Comparison of ENCODE assay signal across 9 cellular contexts in genomic region chr19:2253106-2254051, GRCh38. TPM values are rescaled to one million over a fixed set of nuclear protein-coding genes. Genes with fewer than 3 reads are reported as not detected.
DNase-seq lines count a peak whose midpoint lies in the region; ATAC-seq and TF ChIP-seq lines count a peak whose summit lies in the region.
"Had no signal": no experiment of that assay in that cellular context is flagged by ENCODE, and none has a peak within 500 bp of the region (broad histone marks: within the 10 kb centered on the region; RNA-seq: fewer than 3 reads in every experiment).

No MANE protein-coding gene starts in this region.

- H3K9me3 Mint-ChIP-seq in MCF 10A (ENCODE audit: unreplicated experiment), result no peaks in the 10 kb centered on the region

- TF ChIP-seq CTCF in breast epithelium (IDR thresholded peaks at IDR 0.05), result no peak
- no peak for TF ChIP-seq CTCF in MCF 10A (IDR thresholded peaks at IDR 0.05; ENCODE audit: unreplicated experiment)
- TF ChIP-seq CTCF in fibroblast of villous mesenchyme (IDR thresholded peaks at IDR 0.05; ENCODE audit: insufficient read depth, low read depth, low read length), result peak; percentile 32
- no peak for TF ChIP-seq CTCF in suprapubic skin (IDR thresholded peaks at IDR 0.05)

- H3K36me3 ChIP-seq in breast epithelium (no peaks in the 10 kb centered on the region), suprapubic skin (peaks cover 9% of the 10 kb centered on the region)

- H3K27ac ChIP-seq in breast epithelium, result no peak overlapping the region
- no peak overlapping the region for H3K27ac ChIP-seq in suprapubic skin

- no peaks in the 10 kb centered on the region for H3K9me3 ChIP-seq in breast epithelium
- H3K9me3 ChIP-seq in suprapubic skin, result no peaks in the 10 kb centered on the region

- H3K27ac Mint-ChIP-seq in MCF 10A (ENCODE audit: low read depth, unreplicated experiment), result no peak overlapping the region

- CTCF ChIA-PET in MCF 10A (lab: Yijun Ruan, JAX), result no interaction called here

- H3K36me3 Mint-ChIP-seq in MCF 10A (ENCODE audit: insufficient read depth, unreplicated experiment), result peaks cover 21% of the 10 kb centered on the region

- peak overlapping the region in 2 of 3 donors; percentile 11 to 59 for H3K4me3 ChIP-seq in breast epithelium
- no peak overlapping the region for H3K4me3 ChIP-seq in fibroblast of villous mesenchyme (ENCODE audit: low read depth, low read length)
- peak overlapping the region; percentile 37 for H3K4me3 ChIP-seq in suprapubic skin

- POLR2A ChIA-PET in MCF 10A (lab: Yijun Ruan, JAX), result no interaction called here

- H3K4me1 ChIP-seq in breast epithelium (peaks cover 6 to 13% of the 10 kb centered on the region in 2 donors), suprapubic skin (peaks cover 44% of the 10 kb centered on the region)

- no peak for ATAC-seq in HG03457 (IDR thresholded peaks at IDR 0.05; ENCODE audit: unreplicated experiment)
- no peak for ATAC-seq in GM19455 (IDR thresholded peaks at IDR 0.05; ENCODE audit: unreplicated experiment)
- ATAC-seq in GM19035 (IDR thresholded peaks at IDR 0.05; ENCODE audit: unreplicated experiment), result no peak
- ATAC-seq: Panc1 had no signal

- H3K4me3 Mint-ChIP-seq in MCF 10A (ENCODE audit: unreplicated experiment), result no peak overlapping the region

- no peaks in the 10 kb centered on the region for H3K4me1 Mint-ChIP-seq in MCF 10A (ENCODE audit: insufficient read depth, unreplicated experiment)

- H3K27me3 Mint-ChIP-seq in MCF 10A (ENCODE audit: insufficient read depth, unreplicated experiment), result no peaks in the 10 kb centered on the region

- no TSS peak for BruUV-seq in MCF 10A (replicated peaks; lab: Mats Ljungman, UMichigan)

- TF ChIP-seq EP300 in suprapubic skin (IDR thresholded peaks at IDR 0.05), result no peak

- peaks cover 25 to 48% of the 10 kb centered on the region in 2 donors for H3K27me3 ChIP-seq in breast epithelium
- peaks cover 51% of the 10 kb centered on the region for H3K27me3 ChIP-seq in suprapubic skin

- no peak for TF ChIP-seq POLR2A in breast epithelium (IDR thresholded peaks at IDR 0.05)
- no peak for TF ChIP-seq POLR2A in suprapubic skin (IDR thresholded peaks at IDR 0.05)

- no peak for DNase-seq in breast epithelium (ENCODE audit: low spot score in 2 of 2)
- no peak for DNase-seq in MCF 10A (ENCODE audit: unreplicated experiment)
- peak; percentile 44 for DNase-seq in activated CD4-positive, alpha-beta T cell treated with anti-CD3 and anti-CD28 coated beads for 48 hours
- DNase-seq in fibroblast of villous mesenchyme (ENCODE audit: low read depth), result no peak
- DNase-seq in suprapubic skin (ENCODE audit: low spot score in 2 of 2), result no peak

- intact Hi-C loops in breast epithelium (cut with DNase I; ENCODE audit: low total_unique reads) (no loop called here), MCF 10A (cut with micrococcal nuclease) (no loop called here)

- WGBS in suprapubic skin, result 38% methylated on average over 4 of the region's 76 CpGs

RNA-seq across cellular contexts. Expression of gene JSRP1, which starts 2.8 kb away (rescaled TPM):
- total RNA-seq in breast epithelium (1 to 10 TPM in 2 of 3 donors, not detected in 1; 1.0 to 2.3 TPM), MCF 10A (2022) (0.37 and 0.49 TPM in 2 replicates), fibroblast of villous mesenchyme (0.43 TPM in 1 of 2 replicates, not detected in the other), suprapubic skin (not detected)

RNA-seq across cellular contexts. Expression of gene AMH, which starts 4.3 kb away (rescaled TPM):
- total RNA-seq in breast epithelium, result 1 to 10 TPM in 2 of 3 donors, not detected in 1; 2.5 to 3.9 TPM
- total RNA-seq in MCF 10A (2022), result 11.9 and 21.2 TPM in 2 replicates
- 0.32 and 1.3 TPM in 2 replicates for total RNA-seq in fibroblast of villous mesenchyme
- 1 to 10 TPM; 1.7 to 4.3 (median 3.0) TPM for total RNA-seq in suprapubic skin

RNA-seq across cellular contexts. Expression of gene SF3A2, which starts 16.8 kb away (rescaled TPM):
- total RNA-seq in breast epithelium, result 10 to 100 TPM; 32.6 to 38.0 (median 33.3) TPM
- total RNA-seq in MCF 10A (2022), result 101 and 119 TPM in 2 replicates
- 24.6 and 25.1 TPM in 2 replicates for total RNA-seq in fibroblast of villous mesenchyme
- total RNA-seq in suprapubic skin, result 100 to 1,000 TPM in 1 of 4 donors, 10 to 100 TPM in 3; 48.0 to 103 (median 64.8) TPM

RNA-seq across cellular contexts. Expression of gene PLEKHJ1, which starts 17.2 kb away (rescaled TPM):
- total RNA-seq in breast epithelium, result 10 to 100 TPM; 44.6 to 52.8 (median 47.4) TPM
- total RNA-seq in MCF 10A (2022), result 44.3 and 54.1 TPM in 2 replicates
- 43.6 and 46.4 TPM in 2 replicates for total RNA-seq in fibroblast of villous mesenchyme
- 10 to 100 TPM; 36.1 to 78.0 (median 62.9) TPM for total RNA-seq in suprapubic skin

RNA-seq across cellular contexts. Expression of gene PEAK3, which starts 28.6 kb away (rescaled TPM):
- total RNA-seq in breast epithelium, result 1 to 10 TPM in 1 of 3 donors, not detected in 2; 1.8 TPM
- not detected in 2 replicates for total RNA-seq in MCF 10A (2022)
- total RNA-seq in fibroblast of villous mesenchyme, result under 0.01 TPM in 1 of 2 replicates, not detected in the other
- total RNA-seq in suprapubic skin, result 1 to 10 TPM in 1 of 4 donors, under 1 TPM in 1, not detected in 2; 0.55 to 1.4 TPM
